Comparison of ENCODE assay signal across 7 cellular contexts in genomic region chr1:109642610-109643009, GRCh38.
DNase-seq lines count a peak whose midpoint lies in the region; ATAC-seq and TF ChIP-seq lines count a peak whose summit lies in the region.
"Had no signal": no experiment of that assay in that cellular context is flagged by ENCODE, and none has a peak within 500 bp of the region (broad histone marks: within the 10 kb centered on the region; RNA-seq: fewer than 3 reads in every experiment).

No MANE protein-coding gene starts in this region.

- no peak for TF ChIP-seq CTCF in fibroblast of mammary gland (conservative IDR thresholded peaks at IDR 0.05; ENCODE audit: control insufficient read depth, insufficient read depth, low read depth, low read length)

- no peak overlapping the region for H3K4me3 ChIP-seq in fibroblast of mammary gland (ENCODE audit: control insufficient read depth, low read depth, low read length)
- H3K4me3 ChIP-seq: body of pancreas, testis had no signal

- DNase-seq in GM03348 (ENCODE audit: low spot score) (peak; percentile 20), OCI-M1 (lab: John Stamatoyannopoulos, UW) (peak; percentile 13), fibroblast of mammary gland (ENCODE audit: low read depth) (peak; percentile 54), NCI-H1436 treated with DMSO at 0.1 percent for 48 hours (lab: John Stamatoyannopoulos, UW) (no peak)

- no peak for ATAC-seq in HG02610 (IDR thresholded peaks at IDR 0.05; ENCODE audit: unreplicated experiment)
